In genomic region chr11:67213251-67213650, GRCh38 we compare ENCODE assay signal across 1 cellular context.
TF ChIP-seq lines count a peak whose summit lies in the region.

No MANE protein-coding gene starts in this region.

TF ChIP-seq in GM12878, 131 proteins besides CTCF, POLR2A, EP300 and RAD21 (continued from another document and continues in another):
- TF ChIP-seq ZBTB11 (CRISPR knock-in tag; IDR thresholded peaks at IDR 0.05) (no peak), ZNF24 (IDR thresholded peaks at IDR 0.05) (0 out of 2 replicates have a peak, but pooled peaks have one; percentile 48), REST (IDR thresholded peaks at IDR 0.05; ENCODE audit: low read depth, low read length) (no peak), NFXL1 (IDR thresholded peaks at IDR 0.05; ENCODE audit: borderline replicate concordance) (no peak), KDM1A (IDR thresholded peaks at IDR 0.05; ENCODE audit: borderline replicate concordance) (no peak), ZNF217 (IDR thresholded peaks at IDR 0.05) (peak; percentile 93), IKZF2 (IDR thresholded peaks at IDR 0.05) (peak; percentile 72), NBN (IDR thresholded peaks at IDR 0.05) (peak; percentile 60; the same call in 1 of the 2 replicates), HDGF (IDR thresholded peaks at IDR 0.05) (no peak), ETV6 (conservative IDR thresholded peaks at IDR 0.05 in 1 of 2, IDR thresholded peaks at IDR 0.05 in 1 of 2; ENCODE audit: borderline replicate concordance in 1 of 2, low read depth in 1 of 2) (no peak), CBX5 (IDR thresholded peaks at IDR 0.05; ENCODE audit: low read depth) (no peak), DPF2 (IDR thresholded peaks at IDR 0.05) (peak; percentile 83), KAT2A (conservative IDR thresholded peaks at IDR 0.05; ENCODE audit: control insufficient read depth, low read depth, low read length) (no peak), GATAD2B (conservative IDR thresholded peaks at IDR 0.05; ENCODE audit: low read depth) (no peak), MYB (IDR thresholded peaks at IDR 0.05; ENCODE audit: borderline replicate concordance, low read depth, low read length) (no peak), MYC (IDR thresholded peaks at IDR 0.05; ENCODE audit: insufficient read depth, insufficient read length, insufficient replicate concordance, low read length, severe bottlenecking) (no peak), KLF5 (IDR thresholded peaks at IDR 0.05; ENCODE audit: partially characterized antibody) (no peak), SREBF1 (IDR thresholded peaks at IDR 0.05; ENCODE audit: low read length) (no peak), TCF12 (IDR thresholded peaks at IDR 0.05; ENCODE audit: low read depth, low read length) (no peak), ASH2L (IDR thresholded peaks at IDR 0.05; ENCODE audit: borderline replicate concordance, low read depth) (no peak), ATF3 (IDR thresholded peaks at IDR 0.05; ENCODE audit: borderline replicate concordance, extremely low read depth, low read depth, low read length) (no peak), MTA2 (IDR thresholded peaks at IDR 0.05; ENCODE audit: low read depth) (peak; percentile 44; the same call in 1 of the 2 replicates), RUNX3 (IDR thresholded peaks at IDR 0.05; ENCODE audit: low read length) (peak; percentile 61), POLR2AphosphoS5 (IDR thresholded peaks at IDR 0.05; ENCODE audit: low read length) (no peak), MEF2B (IDR thresholded peaks at IDR 0.05; ENCODE audit: partially characterized antibody, poor library complexity, severe bottlenecking) (no peak), WRNIP1 (IDR thresholded peaks at IDR 0.05; ENCODE audit: borderline replicate concordance, low read depth, low read length) (no peak), ZNF384 (IDR thresholded peaks at IDR 0.05; ENCODE audit: borderline replicate concordance, low read depth, low read length) (no peak)
- TF ChIP-seq, protein P1, sequence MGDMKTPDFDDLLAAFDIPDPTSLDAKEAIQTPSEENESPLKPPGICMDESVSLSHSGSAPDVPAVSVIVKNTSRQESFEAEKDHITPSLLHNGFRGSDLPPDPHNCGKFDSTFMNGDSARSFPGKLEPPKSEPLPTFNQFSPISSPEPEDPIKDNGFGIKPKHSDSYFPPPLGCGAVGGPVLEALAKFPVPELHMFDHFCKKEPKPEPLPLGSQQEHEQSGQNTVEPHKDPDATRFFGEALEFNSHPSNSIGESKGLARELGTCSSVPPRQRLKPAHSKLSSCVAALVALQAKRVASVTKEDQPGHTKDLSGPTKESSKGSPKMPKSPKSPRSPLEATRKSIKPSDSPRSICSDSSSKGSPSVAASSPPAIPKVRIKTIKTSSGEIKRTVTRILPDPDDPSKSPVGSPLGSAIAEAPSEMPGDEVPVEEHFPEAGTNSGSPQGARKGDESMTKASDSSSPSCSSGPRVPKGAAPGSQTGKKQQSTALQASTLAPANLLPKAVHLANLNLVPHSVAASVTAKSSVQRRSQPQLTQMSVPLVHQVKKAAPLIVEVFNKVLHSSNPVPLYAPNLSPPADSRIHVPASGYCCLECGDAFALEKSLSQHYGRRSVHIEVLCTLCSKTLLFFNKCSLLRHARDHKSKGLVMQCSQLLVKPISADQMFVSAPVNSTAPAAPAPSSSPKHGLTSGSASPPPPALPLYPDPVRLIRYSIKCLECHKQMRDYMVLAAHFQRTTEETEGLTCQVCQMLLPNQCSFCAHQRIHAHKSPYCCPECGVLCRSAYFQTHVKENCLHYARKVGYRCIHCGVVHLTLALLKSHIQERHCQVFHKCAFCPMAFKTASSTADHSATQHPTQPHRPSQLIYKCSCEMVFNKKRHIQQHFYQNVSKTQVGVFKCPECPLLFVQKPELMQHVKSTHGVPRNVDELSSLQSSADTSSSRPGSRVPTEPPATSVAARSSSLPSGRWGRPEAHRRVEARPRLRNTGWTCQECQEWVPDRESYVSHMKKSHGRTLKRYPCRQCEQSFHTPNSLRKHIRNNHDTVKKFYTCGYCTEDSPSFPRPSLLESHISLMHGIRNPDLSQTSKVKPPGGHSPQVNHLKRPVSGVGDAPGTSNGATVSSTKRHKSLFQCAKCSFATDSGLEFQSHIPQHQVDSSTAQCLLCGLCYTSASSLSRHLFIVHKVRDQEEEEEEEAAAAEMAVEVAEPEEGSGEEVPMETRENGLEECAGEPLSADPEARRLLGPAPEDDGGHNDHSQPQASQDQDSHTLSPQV (IDR thresholded peaks at IDR 0.05), result no peak
- TF ChIP-seq, protein P2, sequence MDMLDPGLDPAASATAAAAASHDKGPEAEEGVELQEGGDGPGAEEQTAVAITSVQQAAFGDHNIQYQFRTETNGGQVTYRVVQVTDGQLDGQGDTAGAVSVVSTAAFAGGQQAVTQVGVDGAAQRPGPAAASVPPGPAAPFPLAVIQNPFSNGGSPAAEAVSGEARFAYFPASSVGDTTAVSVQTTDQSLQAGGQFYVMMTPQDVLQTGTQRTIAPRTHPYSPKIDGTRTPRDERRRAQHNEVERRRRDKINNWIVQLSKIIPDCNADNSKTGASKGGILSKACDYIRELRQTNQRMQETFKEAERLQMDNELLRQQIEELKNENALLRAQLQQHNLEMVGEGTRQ (IDR thresholded peaks at IDR 0.05; ENCODE audit: borderline replicate concordance, low read depth, low read length), result no peak
- TF ChIP-seq, protein P3, sequence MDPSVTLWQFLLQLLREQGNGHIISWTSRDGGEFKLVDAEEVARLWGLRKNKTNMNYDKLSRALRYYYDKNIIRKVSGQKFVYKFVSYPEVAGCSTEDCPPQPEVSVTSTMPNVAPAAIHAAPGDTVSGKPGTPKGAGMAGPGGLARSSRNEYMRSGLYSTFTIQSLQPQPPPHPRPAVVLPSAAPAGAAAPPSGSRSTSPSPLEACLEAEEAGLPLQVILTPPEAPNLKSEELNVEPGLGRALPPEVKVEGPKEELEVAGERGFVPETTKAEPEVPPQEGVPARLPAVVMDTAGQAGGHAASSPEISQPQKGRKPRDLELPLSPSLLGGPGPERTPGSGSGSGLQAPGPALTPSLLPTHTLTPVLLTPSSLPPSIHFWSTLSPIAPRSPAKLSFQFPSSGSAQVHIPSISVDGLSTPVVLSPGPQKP (IDR thresholded peaks at IDR 0.05; ENCODE audit: low read depth, low read length), result no peak
- TF ChIP-seq, protein P4, sequence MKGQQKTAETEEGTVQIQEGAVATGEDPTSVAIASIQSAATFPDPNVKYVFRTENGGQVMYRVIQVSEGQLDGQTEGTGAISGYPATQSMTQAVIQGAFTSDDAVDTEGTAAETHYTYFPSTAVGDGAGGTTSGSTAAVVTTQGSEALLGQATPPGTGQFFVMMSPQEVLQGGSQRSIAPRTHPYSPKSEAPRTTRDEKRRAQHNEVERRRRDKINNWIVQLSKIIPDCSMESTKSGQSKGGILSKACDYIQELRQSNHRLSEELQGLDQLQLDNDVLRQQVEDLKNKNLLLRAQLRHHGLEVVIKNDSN (IDR thresholded peaks at IDR 0.05; ENCODE audit: borderline replicate concordance, extremely low read length, insufficient read depth, low read depth, low read length), result no peak
- TF ChIP-seq, protein P5, sequence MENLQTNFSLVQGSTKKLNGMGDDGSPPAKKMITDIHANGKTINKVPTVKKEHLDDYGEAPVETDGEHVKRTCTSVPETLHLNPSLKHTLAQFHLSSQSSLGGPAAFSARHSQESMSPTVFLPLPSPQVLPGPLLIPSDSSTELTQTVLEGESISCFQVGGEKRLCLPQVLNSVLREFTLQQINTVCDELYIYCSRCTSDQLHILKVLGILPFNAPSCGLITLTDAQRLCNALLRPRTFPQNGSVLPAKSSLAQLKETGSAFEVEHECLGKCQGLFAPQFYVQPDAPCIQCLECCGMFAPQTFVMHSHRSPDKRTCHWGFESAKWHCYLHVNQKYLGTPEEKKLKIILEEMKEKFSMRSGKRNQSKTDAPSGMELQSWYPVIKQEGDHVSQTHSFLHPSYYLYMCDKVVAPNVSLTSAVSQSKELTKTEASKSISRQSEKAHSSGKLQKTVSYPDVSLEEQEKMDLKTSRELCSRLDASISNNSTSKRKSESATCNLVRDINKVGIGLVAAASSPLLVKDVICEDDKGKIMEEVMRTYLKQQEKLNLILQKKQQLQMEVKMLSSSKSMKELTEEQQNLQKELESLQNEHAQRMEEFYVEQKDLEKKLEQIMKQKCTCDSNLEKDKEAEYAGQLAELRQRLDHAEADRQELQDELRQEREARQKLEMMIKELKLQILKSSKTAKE (IDR thresholded peaks at IDR 0.05; ENCODE audit: low read depth, poor library complexity, severe bottlenecking), result no peak
- TF ChIP-seq, protein P6, sequence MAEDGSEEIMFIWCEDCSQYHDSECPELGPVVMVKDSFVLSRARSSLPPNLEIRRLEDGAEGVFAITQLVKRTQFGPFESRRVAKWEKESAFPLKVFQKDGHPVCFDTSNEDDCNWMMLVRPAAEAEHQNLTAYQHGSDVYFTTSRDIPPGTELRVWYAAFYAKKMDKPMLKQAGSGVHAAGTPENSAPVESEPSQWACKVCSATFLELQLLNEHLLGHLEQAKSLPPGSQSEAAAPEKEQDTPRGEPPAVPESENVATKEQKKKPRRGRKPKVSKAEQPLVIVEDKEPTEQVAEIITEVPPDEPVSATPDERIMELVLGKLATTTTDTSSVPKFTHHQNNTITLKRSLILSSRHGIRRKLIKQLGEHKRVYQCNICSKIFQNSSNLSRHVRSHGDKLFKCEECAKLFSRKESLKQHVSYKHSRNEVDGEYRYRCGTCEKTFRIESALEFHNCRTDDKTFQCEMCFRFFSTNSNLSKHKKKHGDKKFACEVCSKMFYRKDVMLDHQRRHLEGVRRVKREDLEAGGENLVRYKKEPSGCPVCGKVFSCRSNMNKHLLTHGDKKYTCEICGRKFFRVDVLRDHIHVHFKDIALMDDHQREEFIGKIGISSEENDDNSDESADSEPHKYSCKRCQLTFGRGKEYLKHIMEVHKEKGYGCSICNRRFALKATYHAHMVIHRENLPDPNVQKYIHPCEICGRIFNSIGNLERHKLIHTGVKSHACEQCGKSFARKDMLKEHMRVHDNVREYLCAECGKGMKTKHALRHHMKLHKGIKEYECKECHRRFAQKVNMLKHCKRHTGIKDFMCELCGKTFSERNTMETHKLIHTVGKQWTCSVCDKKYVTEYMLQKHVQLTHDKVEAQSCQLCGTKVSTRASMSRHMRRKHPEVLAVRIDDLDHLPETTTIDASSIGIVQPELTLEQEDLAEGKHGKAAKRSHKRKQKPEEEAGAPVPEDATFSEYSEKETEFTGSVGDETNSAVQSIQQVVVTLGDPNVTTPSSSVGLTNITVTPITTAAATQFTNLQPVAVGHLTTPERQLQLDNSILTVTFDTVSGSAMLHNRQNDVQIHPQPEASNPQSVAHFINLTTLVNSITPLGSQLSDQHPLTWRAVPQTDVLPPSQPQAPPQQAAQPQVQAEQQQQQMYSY (CRISPR knock-in tag; IDR thresholded peaks at IDR 0.05), result no peak
- TF ChIP-seq, protein P7, sequence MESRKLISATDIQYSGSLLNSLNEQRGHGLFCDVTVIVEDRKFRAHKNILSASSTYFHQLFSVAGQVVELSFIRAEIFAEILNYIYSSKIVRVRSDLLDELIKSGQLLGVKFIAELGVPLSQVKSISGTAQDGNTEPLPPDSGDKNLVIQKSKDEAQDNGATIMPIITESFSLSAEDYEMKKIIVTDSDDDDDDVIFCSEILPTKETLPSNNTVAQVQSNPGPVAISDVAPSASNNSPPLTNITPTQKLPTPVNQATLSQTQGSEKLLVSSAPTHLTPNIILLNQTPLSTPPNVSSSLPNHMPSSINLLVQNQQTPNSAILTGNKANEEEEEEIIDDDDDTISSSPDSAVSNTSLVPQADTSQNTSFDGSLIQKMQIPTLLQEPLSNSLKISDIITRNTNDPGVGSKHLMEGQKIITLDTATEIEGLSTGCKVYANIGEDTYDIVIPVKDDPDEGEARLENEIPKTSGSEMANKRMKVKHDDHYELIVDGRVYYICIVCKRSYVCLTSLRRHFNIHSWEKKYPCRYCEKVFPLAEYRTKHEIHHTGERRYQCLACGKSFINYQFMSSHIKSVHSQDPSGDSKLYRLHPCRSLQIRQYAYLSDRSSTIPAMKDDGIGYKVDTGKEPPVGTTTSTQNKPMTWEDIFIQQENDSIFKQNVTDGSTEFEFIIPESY (IDR thresholded peaks at IDR 0.05), result no peak
